Comparison of ENCODE assay signal across 29 cellular contexts in genomic region chr1:102640872-102641271, GRCh38.
"Had no signal": no experiment of that assay in that cellular context is flagged by ENCODE, and none has a peak within 500 bp of the region (broad histone marks: within the 10 kb centered on the region; RNA-seq: fewer than 3 reads in every experiment).

No MANE protein-coding gene starts in this region.

- H3K27me3 ChIP-seq: heart right ventricle, left lung, neural progenitor cell, right lobe of liver, suprapubic skin, transverse colon, upper lobe of right lung, uterus had no signal

- H3K36me3 Mint-ChIP-seq: naive thymus-derived CD4-positive, alpha-beta T cell; neural progenitor cell had no signal

- H3K27me3 Mint-ChIP-seq: naive thymus-derived CD4-positive, alpha-beta T cell; progenitor cell of endocrine pancreas; stimulated activated naive CD8-positive, alpha-beta T cell treated with anti-CD3 and anti-CD28 coated beads, Interleukin-15, amount 100 ng/mL, for 72 hours had no signal

- H2AFZ ChIP-seq: neural progenitor cell, parathyroid adenoma had no signal

- H3K9me3 Mint-ChIP-seq: nephron; neural progenitor cell; stimulated activated naive CD8-positive, alpha-beta T cell treated with anti-CD3 and anti-CD28 coated beads, Interleukin-15, amount 100 ng/mL, for 72 hours had no signal

- H3K79me2 ChIP-seq: parathyroid adenoma had no signal

- H3K4me2 ChIP-seq: neural progenitor cell had no signal

- H3K4me3 Mint-ChIP-seq: endodermal cell; naive thymus-derived CD4-positive, alpha-beta T cell; nephron; neural progenitor cell; stimulated activated naive CD8-positive, alpha-beta T cell treated with anti-CD3 and anti-CD28 coated beads, Interleukin-15, amount 100 ng/mL, for 72 hours had no signal

- H3K36me3 ChIP-seq: heart right ventricle, left lung, neural progenitor cell, right lobe of liver, suprapubic skin, transverse colon, upper lobe of right lung, uterus had no signal

- H3K4me1 ChIP-seq: heart right ventricle, left lung, neural progenitor cell, parathyroid adenoma, suprapubic skin, transverse colon, upper lobe of right lung, uterus had no signal

- FAIRE-seq: islet of Langerhans, small intestine had no signal

- H3K27ac ChIP-seq: epithelial cell of prostate, heart right ventricle, left lung, neural progenitor cell, parathyroid adenoma, right lobe of liver, suprapubic skin, transverse colon, upper lobe of right lung, uterus had no signal

- ATAC-seq: esophagus mucosa; heart right ventricle; left cardiac atrium; left lung; naive thymus-derived CD4-positive, alpha-beta T cell; right lobe of liver; stimulated activated naive CD8-positive, alpha-beta T cell treated with anti-CD3 and anti-CD28 coated beads, Interleukin-15, amount 100 ng/mL, for 72 hours; upper lobe of right lung had no signal

- H3K27ac Mint-ChIP-seq: endodermal cell; naive thymus-derived CD4-positive, alpha-beta T cell; nephron; neural progenitor cell; progenitor cell of endocrine pancreas; stimulated activated naive CD8-positive, alpha-beta T cell treated with anti-CD3 and anti-CD28 coated beads, Interleukin-15, amount 100 ng/mL, for 72 hours had no signal

- H3K9ac ChIP-seq: neural progenitor cell, parathyroid adenoma had no signal

- H3K4me1 Mint-ChIP-seq: endodermal cell; naive thymus-derived CD4-positive, alpha-beta T cell; nephron; neural progenitor cell; stimulated activated naive CD8-positive, alpha-beta T cell treated with anti-CD3 and anti-CD28 coated beads, Interleukin-15, amount 100 ng/mL, for 72 hours had no signal

- H3K4me3 ChIP-seq: heart right ventricle, left lung, neural progenitor cell, right lobe of liver, suprapubic skin, transverse colon, upper lobe of right lung, uterus had no signal

- H3K9me3 ChIP-seq: left lung, right lobe of liver, suprapubic skin, transverse colon, upper lobe of right lung, uterus had no signal

- DNase-seq: effector CD8-positive, alpha-beta T cell; endodermal cell; foreskin melanocyte; glutamatergic neuron; heart right ventricle; hippocampal formation; left cardiac atrium; left lung; mesendoderm; midbrain; naive thymus-derived CD4-positive, alpha-beta T cell; right lobe of liver; small intestine; stimulated activated CD4-positive, alpha-beta T cell treated with anti-CD3 and anti-CD28 coated beads, Interleukin-15, amount 100 ng/mL, for 24 hours; stimulated activated CD4-positive, alpha-beta T cell treated with anti-CD3 and anti-CD28 coated beads, Interleukin-4, amount 100 ng/mL, for 1 hour; stimulated activated CD8-positive, alpha-beta memory T cell treated with anti-CD3 and anti-CD28 coated beads, Interleukin-4, amount 100 ng/mL, for 48 hours; stimulated activated naive CD4-positive, alpha-beta T cell; stimulated activated naive CD8-positive, alpha-beta T cell treated with anti-CD3 and anti-CD28 coated beads, Interleukin-15, amount 100 ng/mL, for 72 hours; transverse colon; upper lobe of right lung; uterus had no signal
